ENCODE assay signal across 16 cellular contexts in genomic region chr10:905972-906371, GRCh38. TPM values are rescaled to one million over a fixed set of nuclear protein-coding genes. Genes with fewer than 3 reads are reported as not detected.
DNase-seq lines count a peak whose midpoint lies in the region; ATAC-seq and TF ChIP-seq lines count a peak whose summit lies in the region.
"Had no signal": no experiment of that assay in that cellular context is flagged by ENCODE, and none has a peak within 500 bp of the region (broad histone marks: within the 10 kb centered on the region; RNA-seq: fewer than 3 reads in every experiment).

No MANE protein-coding gene starts in this region.

- no peaks in the 10 kb centered on the region for H3K27me3 Mint-ChIP-seq in endodermal cell (ENCODE audit: insufficient read depth)
- no peaks in the 10 kb centered on the region for H3K27me3 Mint-ChIP-seq in activated T-helper 2 cell treated with anti-CD3 and anti-CD28 coated beads, Interferon-gamma antibody, Interleukin-2, Interleukin-4, amounts not matched to agents 10 μg/mL and 5 μg/mL and 100 μg/mL, durations not matched to agents 14 hours and 24 hours and 36 hours (ENCODE audit: low read depth)

- no peaks in the 10 kb centered on the region for H3K9me3 ChIP-seq in endodermal cell (ENCODE audit: control insufficient read depth, low read length)
- H3K9me3 ChIP-seq: BLaER1 treated with 17β-estradiol and CSF1 and Interleukin-3, amounts not matched to agents 10 nM and 100 nM; MG63 had no signal

- H3K4me1 ChIP-seq in KMS-11 (ENCODE audit: low read depth, poor library complexity, severe bottlenecking) (peaks cover 46% of the 10 kb centered on the region), endodermal cell (ENCODE audit: control insufficient read depth, insufficient read depth, low read length) (no peaks in the 10 kb centered on the region)

- H3K27me3 ChIP-seq in KMS-11 (ENCODE audit: insufficient read depth, low read depth) (no peaks in the 10 kb centered on the region), endodermal cell (ENCODE audit: control insufficient read depth, insufficient read depth, low read length, poor library complexity, severe bottlenecking) (no peaks in the 10 kb centered on the region)
- H3K27me3 ChIP-seq: BLaER1 treated with 17β-estradiol and CSF1 and Interleukin-3, amounts not matched to agents 10 nM and 100 nM; MG63 had no signal

- no peaks in the 10 kb centered on the region for H3K36me3 ChIP-seq in KMS-11 (ENCODE audit: insufficient read depth)
- peaks cover 59% of the 10 kb centered on the region for H3K36me3 ChIP-seq in endodermal cell (ENCODE audit: control insufficient read depth, insufficient read depth, low read length)

- H3K4me2 ChIP-seq in KMS-11: peak overlapping the region; percentile 67; the same call in 1 of the 2 replicates

- H3K9me3 Mint-ChIP-seq in endodermal cell: no peaks in the 10 kb centered on the region
- H3K9me3 Mint-ChIP-seq in stimulated activated effector memory CD8-positive, alpha-beta T cell treated with anti-CD3 and anti-CD28 coated beads, Interleukin-12 subunit alpha, Interleukin-12 subunit beta, amount 100 ng/mL, for 72 hours: no peaks in the 10 kb centered on the region
- no peaks in the 10 kb centered on the region for H3K9me3 Mint-ChIP-seq in activated T-helper 2 cell treated with anti-CD3 and anti-CD28 coated beads, Interferon-gamma antibody, Interleukin-2, Interleukin-4, amounts not matched to agents 10 μg/mL and 5 μg/mL and 100 μg/mL, durations not matched to agents 14 hours and 24 hours and 36 hours
- H3K9me3 Mint-ChIP-seq: CD8-positive, alpha-beta T cell had no signal

- peak overlapping the region; percentile 20; the same call in 1 of the 2 replicates for H3K27ac ChIP-seq in KMS-11
- no peak overlapping the region for H3K27ac ChIP-seq in endodermal cell (ENCODE audit: low read depth, low read length)
- H3K27ac ChIP-seq: BLaER1 treated with 17β-estradiol and CSF1 and Interleukin-3, amounts not matched to agents 10 nM and 100 nM had no signal

- peaks cover 41% of the 10 kb centered on the region for H4K20me1 ChIP-seq in KMS-11 (ENCODE audit: insufficient read depth)

- WGBS in endodermal cell (ENCODE audit: insufficient coverage in 1 of 2, insufficient read length in 1 of 2), 2 experiments: 97 to 100% methylated on average over 1 of the region's 1 CpG

- no peak for ATAC-seq in stimulated activated effector memory CD8-positive, alpha-beta T cell treated with anti-CD3 and anti-CD28 coated beads, Interleukin-12 subunit alpha, Interleukin-12 subunit beta, amount 100 ng/mL, for 72 hours
- no peak for ATAC-seq in HG03196 (IDR thresholded peaks at IDR 0.05; ENCODE audit: unreplicated experiment)
- ATAC-seq: CD8-positive, alpha-beta T cell; Right ventricle myocardium inferior had no signal

- H3K4me3 ChIP-seq in KMS-11 (IDR thresholded peaks at IDR 0.05; ENCODE audit: insufficient read depth, low read depth, low read length) (no peak overlapping the region), endodermal cell (ENCODE audit: low read length) (no peak overlapping the region)
- H3K4me3 ChIP-seq: BLaER1 treated with 17β-estradiol and CSF1 and Interleukin-3, amounts not matched to agents 10 nM and 100 nM; MG63 had no signal

- H3K9ac ChIP-seq in KMS-11 (no peak overlapping the region), endodermal cell (ENCODE audit: extremely low read depth, low read length, poor library complexity, severe bottlenecking) (no peak overlapping the region)
- H3K9ac ChIP-seq: BLaER1 treated with 17β-estradiol and CSF1 and Interleukin-3, amounts not matched to agents 10 nM and 100 nM had no signal

- H3K36me3 Mint-ChIP-seq in endodermal cell (ENCODE audit: low read depth): peaks cover 56% of the 10 kb centered on the region
- peaks cover 68% of the 10 kb centered on the region for H3K36me3 Mint-ChIP-seq in stimulated activated effector memory CD8-positive, alpha-beta T cell treated with anti-CD3 and anti-CD28 coated beads, Interleukin-12 subunit alpha, Interleukin-12 subunit beta, amount 100 ng/mL, for 72 hours
- peaks cover 46% of the 10 kb centered on the region for H3K36me3 Mint-ChIP-seq in activated T-helper 2 cell treated with anti-CD3 and anti-CD28 coated beads, Interferon-gamma antibody, Interleukin-2, Interleukin-4, amounts not matched to agents 10 μg/mL and 5 μg/mL and 100 μg/mL, durations not matched to agents 14 hours and 24 hours and 36 hours (ENCODE audit: low read depth)

- DNase-seq in COLO829 (ENCODE audit: low spot score): peak; percentile 33
- no peak for DNase-seq in endodermal cell
- no peak for DNase-seq in stimulated activated effector memory CD8-positive, alpha-beta T cell treated with anti-CD3 and anti-CD28 coated beads, Interleukin-12 subunit alpha, Interleukin-12 subunit beta, amount 100 ng/mL, for 72 hours (ENCODE audit: low spot score in 2 of 2)
- no peak for DNase-seq in Kasumi-1 (lab: John Stamatoyannopoulos, UW)
- no peak for DNase-seq in activated T-helper 2 cell treated with anti-CD3 and anti-CD28 coated beads, Interferon-gamma antibody, Interleukin-2, Interleukin-4, amounts not matched to agents 10 μg/mL and 5 μg/mL and 100 μg/mL, durations not matched to agents 14 hours and 24 hours and 36 hours (ENCODE audit: low spot score)
- DNase-seq: CD8-positive, alpha-beta T cell; GDM1; MG63; NCI-H1417 treated with DMSO at 0.1 percent for 48 hours; NCI-H187; NCI-H446; NCI-H526 had no signal

- intact Hi-C loops in activated T-helper 2 cell treated with anti-CD3 and anti-CD28 coated beads, Interferon-gamma antibody, Interleukin-2, Interleukin-4, amounts not matched to agents 10 μg/mL and 5 μg/mL and 100 μg/mL, durations not matched to agents 14 hours and 24 hours and 36 hours (cut with micrococcal nuclease): no loop called here

- no peak overlapping the region for H2AFZ ChIP-seq in KMS-11 (ENCODE audit: low read depth)

- TF ChIP-seq CTCF in KMS-11 (conservative IDR thresholded peaks at IDR 0.05; ENCODE audit: low read depth, low read length) (no peak), endodermal cell (conservative IDR thresholded peaks at IDR 0.05) (no peak)

- peak overlapping the region; percentile 83 for H3K27ac Mint-ChIP-seq in endodermal cell
- peak overlapping the region; percentile 84 for H3K27ac Mint-ChIP-seq in stimulated activated effector memory CD8-positive, alpha-beta T cell treated with anti-CD3 and anti-CD28 coated beads, Interleukin-12 subunit alpha, Interleukin-12 subunit beta, amount 100 ng/mL, for 72 hours
- H3K27ac Mint-ChIP-seq in activated T-helper 2 cell treated with anti-CD3 and anti-CD28 coated beads, Interferon-gamma antibody, Interleukin-2, Interleukin-4, amounts not matched to agents 10 μg/mL and 5 μg/mL and 100 μg/mL, durations not matched to agents 14 hours and 24 hours and 36 hours: no peak overlapping the region
- H3K27ac Mint-ChIP-seq: CD8-positive, alpha-beta T cell had no signal

- peaks cover 87% of the 10 kb centered on the region for H3K79me2 ChIP-seq in KMS-11 (ENCODE audit: insufficient read depth, low read depth)

- H3K4me3 Mint-ChIP-seq in endodermal cell: no peak overlapping the region
- no peak overlapping the region for H3K4me3 Mint-ChIP-seq in stimulated activated effector memory CD8-positive, alpha-beta T cell treated with anti-CD3 and anti-CD28 coated beads, Interleukin-12 subunit alpha, Interleukin-12 subunit beta, amount 100 ng/mL, for 72 hours
- no peak overlapping the region for H3K4me3 Mint-ChIP-seq in activated T-helper 2 cell treated with anti-CD3 and anti-CD28 coated beads, Interferon-gamma antibody, Interleukin-2, Interleukin-4, amounts not matched to agents 10 μg/mL and 5 μg/mL and 100 μg/mL, durations not matched to agents 14 hours and 24 hours and 36 hours (ENCODE audit: low read depth)
- H3K4me3 Mint-ChIP-seq: CD8-positive, alpha-beta T cell had no signal

- H3K4me1 Mint-ChIP-seq in endodermal cell: peaks cover 4% of the 10 kb centered on the region
- peaks cover 33% of the 10 kb centered on the region for H3K4me1 Mint-ChIP-seq in stimulated activated effector memory CD8-positive, alpha-beta T cell treated with anti-CD3 and anti-CD28 coated beads, Interleukin-12 subunit alpha, Interleukin-12 subunit beta, amount 100 ng/mL, for 72 hours
- peaks cover 14% of the 10 kb centered on the region for H3K4me1 Mint-ChIP-seq in activated T-helper 2 cell treated with anti-CD3 and anti-CD28 coated beads, Interferon-gamma antibody, Interleukin-2, Interleukin-4, amounts not matched to agents 10 μg/mL and 5 μg/mL and 100 μg/mL, durations not matched to agents 14 hours and 24 hours and 36 hours (ENCODE audit: low read depth)

RNA-seq across cellular contexts. Expression of gene LARP4B, which starts 25.5 kb away (rescaled TPM):
- 10 to 100 TPM; 94.1 to 94.3 TPM for total RNA-seq in endodermal cell
- polyA plus RNA-seq in endodermal cell (2013, experiment 1 of 2): 32.2 TPM
- polyA plus RNA-seq in endodermal cell (2013, experiment 2 of 2): 27.5 TPM
- total RNA-seq in activated T-helper 2 cell treated with anti-CD3 and anti-CD28 coated beads, Interferon-gamma antibody, Interleukin-2, Interleukin-4, amounts not matched to agents 10 μg/mL and 5 μg/mL and 100 μg/mL, durations not matched to agents 14 hours and 24 hours and 36 hours: 137 and 152 TPM in 2 replicates
